In genomic region chr18:12726774-12727550, GRCh38 we compare ENCODE assay signal across 1 cellular context.
TF ChIP-seq lines count a peak whose summit lies in the region.

No MANE protein-coding gene starts in this region.

TF ChIP-seq in HepG2, 621 proteins besides CTCF, POLR2A, EP300 and RAD21 (continued from another document and continues in another):
- TF ChIP-seq, protein P1, sequence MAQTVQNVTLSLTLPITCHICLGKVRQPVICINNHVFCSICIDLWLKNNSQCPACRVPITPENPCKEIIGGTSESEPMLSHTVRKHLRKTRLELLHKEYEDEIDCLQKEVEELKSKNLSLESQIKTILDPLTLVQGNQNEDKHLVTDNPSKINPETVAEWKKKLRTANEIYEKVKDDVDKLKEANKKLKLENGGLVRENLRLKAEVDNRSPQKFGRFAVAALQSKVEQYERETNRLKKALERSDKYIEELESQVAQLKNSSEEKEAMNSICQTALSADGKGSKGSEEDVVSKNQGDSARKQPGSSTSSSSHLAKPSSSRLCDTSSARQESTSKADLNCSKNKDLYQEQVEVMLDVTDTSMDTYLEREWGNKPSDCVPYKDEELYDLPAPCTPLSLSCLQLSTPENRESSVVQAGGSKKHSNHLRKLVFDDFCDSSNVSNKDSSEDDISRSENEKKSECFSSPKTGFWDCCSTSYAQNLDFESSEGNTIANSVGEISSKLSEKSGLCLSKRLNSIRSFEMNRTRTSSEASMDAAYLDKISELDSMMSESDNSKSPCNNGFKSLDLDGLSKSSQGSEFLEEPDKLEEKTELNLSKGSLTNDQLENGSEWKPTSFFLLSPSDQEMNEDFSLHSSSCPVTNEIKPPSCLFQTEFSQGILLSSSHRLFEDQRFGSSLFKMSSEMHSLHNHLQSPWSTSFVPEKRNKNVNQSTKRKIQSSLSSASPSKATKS (CRISPR knock-in tag; IDR thresholded peaks at IDR 0.05): no peak
- TF ChIP-seq ZNF367 (CRISPR knock-in tag; IDR thresholded peaks at IDR 0.05; ENCODE audit: borderline replicate concordance) (no peak), CCDC6 (CRISPR knock-in tag; IDR thresholded peaks at IDR 0.05) (no peak), ELF3 (CRISPR knock-in tag; IDR thresholded peaks at IDR 0.05) (0 out of 2 replicates have a peak, but pooled peaks have one; percentile 17), ZFP1 (CRISPR knock-in tag; IDR thresholded peaks at IDR 0.05) (no peak), GATA4 (IDR thresholded peaks at IDR 0.05; ENCODE audit: borderline replicate concordance, low read depth) (no peak), KLF6 (CRISPR knock-in tag; IDR thresholded peaks at IDR 0.05) (no peak), KMT2A (CRISPR knock-in tag; IDR thresholded peaks at IDR 0.05) (0 out of 2 replicates have a peak, but pooled peaks have one; percentile 38), RORA (CRISPR knock-in tag; IDR thresholded peaks at IDR 0.05) (no peak), STAG1 (CRISPR knock-in tag; IDR thresholded peaks at IDR 0.05) (peak; percentile 97), ZFP62 (CRISPR knock-in tag; IDR thresholded peaks at IDR 0.05) (no peak), MED1 (CRISPR knock-in tag; IDR thresholded peaks at IDR 0.05) (no peak), ZKSCAN5 (CRISPR knock-in tag; IDR thresholded peaks at IDR 0.05) (no peak), ZNF251 (CRISPR knock-in tag; IDR thresholded peaks at IDR 0.05) (no peak), SYNCRIP (IDR thresholded peaks at IDR 0.05; ENCODE audit: insufficient read depth, low read depth, low read length) (no peak), ZKSCAN8 (CRISPR knock-in tag; IDR thresholded peaks at IDR 0.05; ENCODE audit: borderline replicate concordance) (no peak), ZSCAN22 (CRISPR knock-in tag; IDR thresholded peaks at IDR 0.05) (no peak), SMYD3 (CRISPR knock-in tag; IDR thresholded peaks at IDR 0.05) (no peak), NR2F1 (CRISPR knock-in tag; IDR thresholded peaks at IDR 0.05) (peak in 1 of 2 experiments; percentile 42; a peak in 1 of 4 replicates), ARID3A (IDR thresholded peaks at IDR 0.05; ENCODE audit: low read depth, low read length) (no peak), CENPT (CRISPR knock-in tag; IDR thresholded peaks at IDR 0.05; ENCODE audit: low read depth) (no peak), ZNF839 (CRISPR knock-in tag; IDR thresholded peaks at IDR 0.05; ENCODE audit: borderline replicate concordance) (no peak), POGK (CRISPR knock-in tag; conservative IDR thresholded peaks at IDR 0.05) (no peak), ZNF597 (CRISPR knock-in tag; IDR thresholded peaks at IDR 0.05) (no peak), ARID2 (CRISPR knock-in tag; IDR thresholded peaks at IDR 0.05; ENCODE audit: borderline replicate concordance) (no peak), THAP11 (CRISPR knock-in tag; IDR thresholded peaks at IDR 0.05) (no peak), ZNF335 (CRISPR knock-in tag; IDR thresholded peaks at IDR 0.05) (0 out of 2 replicates have a peak, but pooled peaks have one; percentile 5), ZBTB1 (CRISPR knock-in tag; IDR thresholded peaks at IDR 0.05; ENCODE audit: borderline replicate concordance) (no peak), TEAD3 (CRISPR knock-in tag; optimal IDR thresholded peaks at IDR 0.05; ENCODE audit: borderline replicate concordance) (peak; percentile 43), ZNF607 (CRISPR knock-in tag; IDR thresholded peaks at IDR 0.05; ENCODE audit: borderline replicate concordance) (no peak), ZBED4 (CRISPR knock-in tag; IDR thresholded peaks at IDR 0.05; ENCODE audit: borderline replicate concordance) (no peak), GATAD2A (CRISPR knock-in tag; IDR thresholded peaks at IDR 0.05) (no peak), NR2F6 (IDR thresholded peaks at IDR 0.05) (peak; percentile 51), NR2F6 (CRISPR knock-in tag; IDR thresholded peaks at IDR 0.05) (peak; percentile 50; the same call in 1 of the 2 replicates), ARNT2 (CRISPR knock-in tag; IDR thresholded peaks at IDR 0.05; ENCODE audit: low read depth) (no peak), NCOA5 (CRISPR knock-in tag; IDR thresholded peaks at IDR 0.05) (no peak), ZNF850 (CRISPR knock-in tag; conservative IDR thresholded peaks at IDR 0.05) (no peak), KDM2A (CRISPR knock-in tag; IDR thresholded peaks at IDR 0.05; ENCODE audit: borderline replicate concordance, low read depth) (0 out of 2 replicates have a peak, but pooled peaks have one; percentile 35), SMAD1 (CRISPR knock-in tag; IDR thresholded peaks at IDR 0.05; ENCODE audit: borderline replicate concordance, low read depth) (no peak), ZNF501 (CRISPR knock-in tag; IDR thresholded peaks at IDR 0.05) (no peak)
- TF ChIP-seq, protein P2, sequence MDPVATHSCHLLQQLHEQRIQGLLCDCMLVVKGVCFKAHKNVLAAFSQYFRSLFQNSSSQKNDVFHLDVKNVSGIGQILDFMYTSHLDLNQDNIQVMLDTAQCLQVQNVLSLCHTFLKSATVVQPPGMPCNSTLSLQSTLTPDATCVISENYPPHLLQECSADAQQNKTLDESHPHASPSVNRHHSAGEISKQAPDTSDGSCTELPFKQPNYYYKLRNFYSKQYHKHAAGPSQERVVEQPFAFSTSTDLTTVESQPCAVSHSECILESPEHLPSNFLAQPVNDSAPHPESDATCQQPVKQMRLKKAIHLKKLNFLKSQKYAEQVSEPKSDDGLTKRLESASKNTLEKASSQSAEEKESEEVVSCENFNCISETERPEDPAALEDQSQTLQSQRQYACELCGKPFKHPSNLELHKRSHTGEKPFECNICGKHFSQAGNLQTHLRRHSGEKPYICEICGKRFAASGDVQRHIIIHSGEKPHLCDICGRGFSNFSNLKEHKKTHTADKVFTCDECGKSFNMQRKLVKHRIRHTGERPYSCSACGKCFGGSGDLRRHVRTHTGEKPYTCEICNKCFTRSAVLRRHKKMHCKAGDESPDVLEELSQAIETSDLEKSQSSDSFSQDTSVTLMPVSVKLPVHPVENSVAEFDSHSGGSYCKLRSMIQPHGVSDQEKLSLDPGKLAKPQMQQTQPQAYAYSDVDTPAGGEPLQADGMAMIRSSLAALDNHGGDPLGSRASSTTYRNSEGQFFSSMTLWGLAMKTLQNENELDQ (CRISPR knock-in tag; IDR thresholded peaks at IDR 0.05; ENCODE audit: borderline replicate concordance): no peak
- TF ChIP-seq, protein P3, sequence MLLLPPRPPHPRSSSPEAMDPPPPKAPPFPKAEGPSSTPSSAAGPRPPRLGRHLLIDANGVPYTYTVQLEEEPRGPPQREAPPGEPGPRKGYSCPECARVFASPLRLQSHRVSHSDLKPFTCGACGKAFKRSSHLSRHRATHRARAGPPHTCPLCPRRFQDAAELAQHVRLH (CRISPR knock-in tag; IDR thresholded peaks at IDR 0.05; ENCODE audit: borderline replicate concordance, low read depth): no peak
- TF ChIP-seq, protein P4, sequence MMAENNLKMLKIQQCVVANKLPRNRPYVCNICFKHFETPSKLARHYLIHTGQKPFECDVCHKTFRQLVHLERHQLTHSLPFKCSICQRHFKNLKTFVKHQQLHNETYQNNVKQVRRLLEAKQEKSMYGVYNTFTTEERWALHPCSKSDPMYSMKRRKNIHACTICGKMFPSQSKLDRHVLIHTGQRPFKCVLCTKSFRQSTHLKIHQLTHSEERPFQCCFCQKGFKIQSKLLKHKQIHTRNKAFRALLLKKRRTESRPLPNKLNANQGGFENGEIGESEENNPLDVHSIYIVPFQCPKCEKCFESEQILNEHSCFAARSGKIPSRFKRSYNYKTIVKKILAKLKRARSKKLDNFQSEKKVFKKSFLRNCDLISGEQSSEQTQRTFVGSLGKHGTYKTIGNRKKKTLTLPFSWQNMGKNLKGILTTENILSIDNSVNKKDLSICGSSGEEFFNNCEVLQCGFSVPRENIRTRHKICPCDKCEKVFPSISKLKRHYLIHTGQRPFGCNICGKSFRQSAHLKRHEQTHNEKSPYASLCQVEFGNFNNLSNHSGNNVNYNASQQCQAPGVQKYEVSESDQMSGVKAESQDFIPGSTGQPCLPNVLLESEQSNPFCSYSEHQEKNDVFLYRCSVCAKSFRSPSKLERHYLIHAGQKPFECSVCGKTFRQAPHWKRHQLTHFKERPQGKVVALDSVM (CRISPR knock-in tag; IDR thresholded peaks at IDR 0.05): peak; percentile 86
- TF ChIP-seq, protein P5, sequence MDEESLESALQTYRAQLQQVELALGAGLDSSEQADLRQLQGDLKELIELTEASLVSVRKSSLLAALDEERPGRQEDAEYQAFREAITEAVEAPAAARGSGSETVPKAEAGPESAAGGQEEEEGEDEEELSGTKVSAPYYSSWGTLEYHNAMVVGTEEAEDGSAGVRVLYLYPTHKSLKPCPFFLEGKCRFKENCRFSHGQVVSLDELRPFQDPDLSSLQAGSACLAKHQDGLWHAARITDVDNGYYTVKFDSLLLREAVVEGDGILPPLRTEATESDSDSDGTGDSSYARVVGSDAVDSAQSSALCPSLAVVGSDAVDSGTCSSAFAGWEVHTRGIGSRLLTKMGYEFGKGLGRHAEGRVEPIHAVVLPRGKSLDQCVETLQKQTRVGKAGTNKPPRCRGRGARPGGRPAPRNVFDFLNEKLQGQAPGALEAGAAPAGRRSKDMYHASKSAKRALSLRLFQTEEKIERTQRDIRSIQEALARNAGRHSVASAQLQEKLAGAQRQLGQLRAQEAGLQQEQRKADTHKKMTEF (CRISPR knock-in tag; IDR thresholded peaks at IDR 0.05): 0 out of 2 replicates have a peak, but pooled peaks have one; percentile 22
- TF ChIP-seq, protein P6, sequence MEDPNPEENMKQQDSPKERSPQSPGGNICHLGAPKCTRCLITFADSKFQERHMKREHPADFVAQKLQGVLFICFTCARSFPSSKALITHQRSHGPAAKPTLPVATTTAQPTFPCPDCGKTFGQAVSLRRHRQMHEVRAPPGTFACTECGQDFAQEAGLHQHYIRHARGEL (CRISPR knock-in tag; IDR thresholded peaks at IDR 0.05): no peak
- TF ChIP-seq, protein P7, sequence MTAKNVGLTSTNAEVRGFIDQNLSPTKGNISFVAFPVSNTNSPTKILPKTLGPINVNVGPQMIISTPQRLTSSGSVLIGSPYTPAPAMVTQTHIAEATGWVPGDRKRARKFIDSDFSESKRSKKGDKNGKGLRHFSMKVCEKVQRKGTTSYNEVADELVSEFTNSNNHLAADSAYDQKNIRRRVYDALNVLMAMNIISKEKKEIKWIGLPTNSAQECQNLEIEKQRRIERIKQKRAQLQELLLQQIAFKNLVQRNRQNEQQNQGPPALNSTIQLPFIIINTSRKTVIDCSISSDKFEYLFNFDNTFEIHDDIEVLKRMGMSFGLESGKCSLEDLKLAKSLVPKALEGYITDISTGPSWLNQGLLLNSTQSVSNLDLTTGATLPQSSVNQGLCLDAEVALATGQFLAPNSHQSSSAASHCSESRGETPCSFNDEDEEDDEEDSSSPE (CRISPR knock-in tag; IDR thresholded peaks at IDR 0.05): no peak
